10 cellular contexts compared by ENCODE assay signal in genomic region chr21:35226302-35226701, GRCh38.
DNase-seq lines count a peak whose midpoint lies in the region; ATAC-seq lines count a peak whose summit lies in the region.
"Had no signal": no experiment of that assay in that cellular context is flagged by ENCODE, and none has a peak within 500 bp of the region (broad histone marks: within the 10 kb centered on the region; RNA-seq: fewer than 3 reads in every experiment).

No MANE protein-coding gene starts in this region.

- peak overlapping the region; percentile 67 for H3K18ac ChIP-seq in neuronal stem cell (ENCODE audit: low read length)

- H3K4me1 ChIP-seq in neuronal stem cell (ENCODE audit: control insufficient read depth in 2 of 2, insufficient read depth in 1 of 2, low read depth in 1 of 2, low read length in 2 of 2) = peaks cover 0 to 17% of the 10 kb centered on the region in 2 donors

- no peak overlapping the region for H3K27ac ChIP-seq in neuronal stem cell (replicated peaks; ENCODE audit: low read length)
- H3K27ac ChIP-seq: coronary artery had no signal

- H2BK12ac ChIP-seq in neuronal stem cell (ENCODE audit: low read length) = no peak overlapping the region

- no peaks in the 10 kb centered on the region for H3K36me3 ChIP-seq in neuronal stem cell (replicated peaks in 1 of 2; ENCODE audit: control insufficient read depth in 2 of 2, insufficient read depth in 2 of 2, low read length in 2 of 2)

- H3K4me2 ChIP-seq in neuronal stem cell (ENCODE audit: insufficient read depth, low read length, poor library complexity, severe bottlenecking) = no peak overlapping the region

- WGBS in neuronal stem cell (ENCODE audit: extremely low coverage in 2 of 2, insufficient read length in 2 of 2, insufficient replicate concordance in 1 of 2), 2 donors = no CpG with 5 or more reads among the region's 7 CpGs

- H2BK120ac ChIP-seq in neuronal stem cell (ENCODE audit: low read depth, low read length) = no peak overlapping the region

- no peak overlapping the region for H4K91ac ChIP-seq in neuronal stem cell (ENCODE audit: low read depth, low read length, poor library complexity)

- no peak overlapping the region for H3K23ac ChIP-seq in neuronal stem cell (ENCODE audit: low read depth, low read length, poor library complexity)

- H2AFZ ChIP-seq in neuronal stem cell (ENCODE audit: low read length) = no peak overlapping the region

- H3K4ac ChIP-seq in neuronal stem cell (ENCODE audit: low read length) = no peak overlapping the region

- peak overlapping the region; percentile 25 for H2AK5ac ChIP-seq in neuronal stem cell (ENCODE audit: low read depth, low read length)

- no peak overlapping the region for H3K14ac ChIP-seq in neuronal stem cell (ENCODE audit: low read length)

- no peak overlapping the region for H3K4me3 ChIP-seq in neuronal stem cell (ENCODE audit: low read length in 2 of 2)
- H3K4me3 ChIP-seq: coronary artery had no signal

- H3K27me3 ChIP-seq in neuronal stem cell (ENCODE audit: control insufficient read depth in 3 of 3, insufficient read depth in 3 of 3, low read depth in 1 of 3, low read length in 3 of 3) = no peaks in the 10 kb centered on the region

- no peak overlapping the region for H2BK15ac ChIP-seq in neuronal stem cell (ENCODE audit: low read length)

- H3K9me3 ChIP-seq in neuronal stem cell (replicated peaks in 1 of 2; ENCODE audit: control insufficient read depth in 2 of 2, insufficient read depth in 1 of 2, low read depth in 1 of 2, low read length in 2 of 2) = no peaks in the 10 kb centered on the region

- ATAC-seq in HG03175 (IDR thresholded peaks at IDR 0.05; ENCODE audit: unreplicated experiment) = no peak

- H3K79me1 ChIP-seq in neuronal stem cell (ENCODE audit: low read depth, low read length) = no peaks in the 10 kb centered on the region

- no peak overlapping the region for H2BK5ac ChIP-seq in neuronal stem cell (ENCODE audit: low read length)

- DNase-seq in COLO668 (lab: John Stamatoyannopoulos, UW; ENCODE audit: unreplicated experiment) = peak; percentile 47
- DNase-seq in NCI-H2196 treated with DMSO at 0.1 percent for 48 hours (lab: John Stamatoyannopoulos, UW; ENCODE audit: unreplicated experiment) = peak; percentile 32
- DNase-seq in ecto neural progenitor cell (ENCODE audit: low spot score) = peak; percentile 56
- DNase-seq in neuronal stem cell (ENCODE audit: low spot score) = no peak
- no peak for DNase-seq in activated effector memory CD4-positive, alpha-beta T cell treated with Interleukin-2 at 50 U/mL for 16 hours
- DNase-seq in epidermal melanocyte (ENCODE audit: insufficient read length, low spot score) = no peak
- no peak for DNase-seq in NCI-H526 treated with DMSO at 0.1 percent for 48 hours (lab: John Stamatoyannopoulos, UW)
- DNase-seq: NK-92 treated with Interleukin-12 subunit alpha and Interleukin-12 subunit beta, amount 100 ng/mL, for 24 hours had no signal

- H4K8ac ChIP-seq in neuronal stem cell (ENCODE audit: low read depth, low read length) = no peak overlapping the region

- no peak overlapping the region for H3K9ac ChIP-seq in neuronal stem cell (ENCODE audit: low read depth, low read length, poor library complexity)

Comparison
In these comparisons a context has a peak if more than half of its experiments do, and no peak if none do; other contexts are left out.
1. DNase-seq: peak in COLO668 (single experiment), NCI-H2196 treated with DMSO at 0.1 percent for 48 hours (single experiment) and ecto neural progenitor cell (single experiment); none in neuronal stem cell (single experiment), activated effector memory CD4-positive, alpha-beta T cell treated with Interleukin-2 at 50 U/mL for 16 hours (single experiment), epidermal melanocyte (single experiment) and NCI-H526 treated with DMSO at 0.1 percent for 48 hours (single experiment).